8 cellular contexts compared by ENCODE assay signal in the genomic region with DNA sequence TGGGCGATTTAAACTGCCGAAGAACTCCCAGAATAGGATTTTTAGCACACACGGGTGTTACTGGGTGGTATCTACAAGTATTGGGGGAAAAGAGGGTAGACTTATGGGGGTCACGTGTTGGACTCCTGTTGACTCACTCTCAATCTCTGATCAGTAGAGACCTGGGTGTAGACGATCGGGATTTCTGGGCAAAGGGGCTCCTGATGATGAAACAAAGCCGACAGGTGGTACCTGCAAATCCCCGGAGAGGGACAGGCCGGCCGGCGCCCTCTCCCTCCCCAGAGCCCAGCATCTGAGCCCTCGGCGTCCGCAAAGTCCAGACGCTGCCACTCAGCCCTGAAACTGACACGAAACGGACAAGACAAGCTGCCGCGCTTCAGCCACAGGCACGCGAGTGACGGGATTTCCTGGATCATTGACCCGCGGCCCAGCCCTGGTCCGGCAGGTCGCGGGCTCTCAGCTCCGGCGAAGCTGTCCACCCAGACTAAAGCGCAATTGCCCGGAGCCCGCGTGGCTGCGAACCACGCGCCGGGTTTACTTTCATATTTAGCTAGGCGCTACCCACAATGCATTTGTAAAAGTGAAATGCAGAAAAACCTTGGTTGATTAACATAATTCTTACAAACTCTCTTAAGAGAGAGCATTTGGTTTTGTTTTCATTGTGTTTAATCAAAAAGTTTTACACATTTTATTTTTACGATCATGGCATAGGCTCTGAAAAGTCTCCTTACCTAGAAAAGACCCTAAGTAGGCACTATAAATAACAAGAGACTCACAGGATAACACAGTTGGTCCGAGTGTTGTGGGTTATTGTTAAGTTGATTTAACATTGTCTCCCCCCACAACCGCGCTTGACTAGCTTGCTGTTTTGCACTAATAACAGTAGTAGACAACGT. TPM values are rescaled to one million over a fixed set of nuclear protein-coding genes. Genes with fewer than 3 reads are reported as not detected.
DNase-seq lines count a peak whose midpoint lies in the region; ATAC-seq lines count a peak whose summit lies in the region.

No MANE protein-coding gene starts in this region.

- peak; percentile 71 for ATAC-seq in GM19035 (IDR thresholded peaks at IDR 0.05; ENCODE audit: unreplicated experiment)
- peak; percentile 71 for ATAC-seq in HG03280 (IDR thresholded peaks at IDR 0.05; ENCODE audit: unreplicated experiment)

- peak overlapping the region; percentile 20 for H3K27ac ChIP-seq in cingulate gyrus (ENCODE audit: low read depth, low read length)
- H3K27ac ChIP-seq in layer of hippocampus (ENCODE audit: low read depth, low read length): peak overlapping the region; percentile 62

- DNase-seq in AG20443 (ENCODE audit: low spot score): peak; percentile 92
- DNase-seq in NCI-H460 (ENCODE audit: extremely low read depth, low read depth): peak; percentile 79
- peak; percentile 42 to 48 for DNase-seq in activated CD4-positive, alpha-beta T cell treated with anti-CD3 and anti-CD28 coated beads for 24 hours (ENCODE audit: low read depth in 2 of 2)
- peak; percentile 6 to 36 for DNase-seq in stimulated activated CD4-positive, alpha-beta T cell treated with anti-CD3 and anti-CD28 coated beads, Interleukin-1b, Interleukin-23, amount 100 ng/mL, for 1 hour (ENCODE audit: low read depth in 2 of 2)

- H3K27me3 ChIP-seq in layer of hippocampus (ENCODE audit: control insufficient read depth, insufficient read depth, low read length): no peaks in the 10 kb centered on the region

RNA-seq across cellular contexts. Expression of gene EZH2, which starts 56.9 kb away (rescaled TPM):
- 26.0 and 35.5 TPM in 2 replicates for total RNA-seq in NCI-H460 (2014; rRNA removed; shearing (Covaris generic))
- polyA plus RNA-seq in NCI-H460 (2014; cell fraction: nucleus; rRNA removed): 59.8 and 66.8 TPM in 2 replicates

Comparison
In these comparisons a context has a peak if more than half of its experiments do, and no peak if none do; other contexts are left out.
1. Peak in every context shown above with its lines: DNase-seq, ATAC-seq and H3K27ac ChIP-seq.
2. DNase-seq: peak in every context shown above with its lines; median percentile 92 in AG20443; 79 in NCI-H460; 45 in activated CD4-positive, alpha-beta T cell treated with anti-CD3 and anti-CD28 coated beads for 24 hours; 21 in stimulated activated CD4-positive, alpha-beta T cell treated with anti-CD3 and anti-CD28 coated beads, Interleukin-1b, Interleukin-23, amount 100 ng/mL, for 1 hour.